Comparison of ENCODE assay signal across 8 cellular contexts in genomic region chr10:124534231-124534798, GRCh38.
DNase-seq lines count a peak whose midpoint lies in the region; ATAC-seq and TF ChIP-seq lines count a peak whose summit lies in the region.
"Had no signal": no experiment of that assay in that cellular context is flagged by ENCODE, and none has a peak within 500 bp of the region (broad histone marks: within the 10 kb centered on the region; RNA-seq: fewer than 3 reads in every experiment).

No MANE protein-coding gene starts in this region.

- intact Hi-C loops in adrenal gland (cut with DNase I), result loop anchor here (2.0 to 10.0 kb wide), 3 partner anchors 90 to 293 kb away; no protein-coding TSS in a partner anchor

- H3K4me3 ChIP-seq in HFF-Myc (replicated peaks; ENCODE audit: low read depth, low read length) (no peak overlapping the region), adrenal gland (no peak overlapping the region), subcutaneous abdominal adipose tissue (ENCODE audit: low read depth in 1 of 5, low read length in 5 of 5) (peak overlapping the region in 2 of 5 donors; percentile 6 to 13)

- H3K4me1 Mint-ChIP-seq in immature natural killer cell, result peaks cover 13 to 19% of the 10 kb centered on the region in 2 donors

- no peaks in the 10 kb centered on the region for H3K9me3 ChIP-seq in adrenal gland (replicated peaks in 1 of 3)
- H3K9me3 ChIP-seq in subcutaneous abdominal adipose tissue (ENCODE audit: control insufficient read depth in 5 of 5, low read length in 5 of 5), result no peaks in the 10 kb centered on the region

- peak overlapping the region in 3 of 5 donors; percentile 26 to 55 (median 26) for H3K9ac ChIP-seq in subcutaneous abdominal adipose tissue (ENCODE audit: low read length in 5 of 5)

- H3K27me3 ChIP-seq in adrenal gland (no peaks in the 10 kb centered on the region), subcutaneous abdominal adipose tissue (ENCODE audit: control insufficient read depth in 5 of 5, insufficient read depth in 4 of 5, low read length in 5 of 5) (no peaks in the 10 kb centered on the region)

- ATAC-seq in GM18505 (IDR thresholded peaks at IDR 0.05; ENCODE audit: unreplicated experiment) (no peak), GM19463 (IDR thresholded peaks at IDR 0.05; ENCODE audit: unreplicated experiment) (no peak), GM18870 (IDR thresholded peaks at IDR 0.05; ENCODE audit: unreplicated experiment) (no peak)
- ATAC-seq: T-cell had no signal

- DNase-seq in HFF-Myc (ENCODE audit: extremely low read depth, low read depth) (no peak), adrenal gland (peak; percentile 63 to 88 (median 67)), immature natural killer cell (peak; percentile 34 to 44 (median 40))

- peaks cover 2 to 6% (median 3%) of the 10 kb centered on the region in 3 donors for H3K27me3 Mint-ChIP-seq in immature natural killer cell (ENCODE audit: low read depth in 3 of 3)
- H3K27me3 Mint-ChIP-seq: T-cell had no signal

- no peaks in the 10 kb centered on the region for H3K36me3 ChIP-seq in adrenal gland (replicated peaks in 1 of 2)
- H3K36me3 ChIP-seq in subcutaneous abdominal adipose tissue (ENCODE audit: control insufficient read depth in 5 of 5, insufficient read depth in 5 of 5, low read length in 5 of 5), result no peaks in the 10 kb centered on the region

- peaks cover 17 to 32% of the 10 kb centered on the region in 2 donors for H3K4me1 ChIP-seq in adrenal gland (replicated peaks in 1 of 2)
- peaks cover 0 to 32% (median 21%) of the 10 kb centered on the region in 5 donors for H3K4me1 ChIP-seq in subcutaneous abdominal adipose tissue (ENCODE audit: control insufficient read depth in 5 of 5, insufficient read depth in 5 of 5, low read length in 5 of 5)

- H3K27ac Mint-ChIP-seq in immature natural killer cell, result peak overlapping the region; percentile 9 to 81 (median 74)
- H3K27ac Mint-ChIP-seq: T-cell had no signal

- no peak for TF ChIP-seq POLR2A in adrenal gland (IDR thresholded peaks at IDR 0.05)
- no peak for TF ChIP-seq POLR2A in GM18505 (IDR thresholded peaks at IDR 0.05; ENCODE audit: borderline replicate concordance, extremely low read depth, insufficient read depth, insufficient read length)

- 35 to 67% (median 47%) methylated on average over 11 to 30 of the region's 30 CpGs for WGBS in adrenal gland, 4 donors

- TF ChIP-seq CTCF in HFF-Myc (IDR thresholded peaks at IDR 0.05; ENCODE audit: low read depth, low read length, missing control alignments), result peak; percentile 60
- TF ChIP-seq CTCF in adrenal gland (IDR thresholded peaks at IDR 0.05), result peak; percentile 26 to 81 (median 56)

- H3K36me3 Mint-ChIP-seq in immature natural killer cell, result no peaks in the 10 kb centered on the region
- H3K36me3 Mint-ChIP-seq: T-cell had no signal

- peak overlapping the region in 1 of 5 donors; percentile 69 for H3K27ac ChIP-seq in adrenal gland
- no peak overlapping the region for H3K27ac ChIP-seq in subcutaneous abdominal adipose tissue (ENCODE audit: low read depth, low read length)

- H3K4me3 Mint-ChIP-seq in immature natural killer cell, result peak overlapping the region; percentile 19 to 60 (median 33)

- no peaks in the 10 kb centered on the region for H3K9me3 Mint-ChIP-seq in immature natural killer cell
- H3K9me3 Mint-ChIP-seq: T-cell had no signal
